ENCODE assay signal across 1 cellular context in genomic region chr19:7638802-7639465, GRCh38.
TF ChIP-seq lines count a peak whose summit lies in the region.

No MANE protein-coding gene starts in this region.

TF ChIP-seq in K562, 482 proteins besides CTCF, POLR2A, EP300 and RAD21 (continues in another document):
- TF ChIP-seq ETV1 (tag; conservative IDR thresholded peaks at IDR 0.05; ENCODE audit: low read depth) (no peak), RFX7 (CRISPR knock-in tag; IDR thresholded peaks at IDR 0.05) (no peak), BRD9 (IDR thresholded peaks at IDR 0.05; ENCODE audit: low read depth, partially characterized antibody) (no peak), ZKSCAN3 (CRISPR knock-in tag; IDR thresholded peaks at IDR 0.05) (no peak), ZNF740 (CRISPR knock-in tag; IDR thresholded peaks at IDR 0.05) (no peak), ZNF740 (tag; IDR thresholded peaks at IDR 0.05) (no peak), ZFPM2 (CRISPR knock-in tag; IDR thresholded peaks at IDR 0.05) (no peak), ASH1L (IDR thresholded peaks at IDR 0.05; ENCODE audit: borderline replicate concordance, low read depth, partially characterized antibody) (no peak), ZNF347 (CRISPR knock-in tag; IDR thresholded peaks at IDR 0.05; ENCODE audit: low read depth) (no peak), ZNF280A (IDR thresholded peaks at IDR 0.05; ENCODE audit: low read depth, partially characterized antibody) (no peak), CHAMP1 (IDR thresholded peaks at IDR 0.05) (no peak), TARDBP (IDR thresholded peaks at IDR 0.05) (no peak), E2F1 (CRISPR knock-in tag; IDR thresholded peaks at IDR 0.05) (no peak), CBFA2T3 (IDR thresholded peaks at IDR 0.05) (peak; percentile 63), ID3 (CRISPR knock-in tag; IDR thresholded peaks at IDR 0.05) (no peak), ID3 (tag; IDR thresholded peaks at IDR 0.05) (no peak), FOXA3 (CRISPR knock-in tag; conservative IDR thresholded peaks at IDR 0.05 in 1 of 2, IDR thresholded peaks at IDR 0.05 in 1 of 2) (no peak), STAT5A (IDR thresholded peaks at IDR 0.05; ENCODE audit: borderline replicate concordance, low read length) (no peak), CBFB (CRISPR knock-in tag; IDR thresholded peaks at IDR 0.05) (no peak), POLR2AphosphoS5 (IDR thresholded peaks at IDR 0.05; ENCODE audit: control insufficient read depth, insufficient read depth, low read depth, low read length) (0 out of 2 replicates have a peak, but pooled peaks have one; percentile 17), TEAD4 (IDR thresholded peaks at IDR 0.05; ENCODE audit: low read length) (peak; percentile 49), TEAD4 (CRISPR knock-in tag; IDR thresholded peaks at IDR 0.05; ENCODE audit: borderline replicate concordance) (no peak), MGA (IDR thresholded peaks at IDR 0.05) (no peak), CBFA2T2 (conservative IDR thresholded peaks at IDR 0.05) (0 out of 2 replicates have a peak, but pooled peaks have one; percentile 49), BCL6 (CRISPR knock-in tag; IDR thresholded peaks at IDR 0.05) (no peak), ZNF184 (CRISPR knock-in tag; IDR thresholded peaks at IDR 0.05) (no peak), AFF1 (IDR thresholded peaks at IDR 0.05; ENCODE audit: low read depth in 1 of 2, partially characterized antibody in 2 of 2) (no peak), POLR2G (IDR thresholded peaks at IDR 0.05; ENCODE audit: low read depth, low read length) (peak; percentile 29; the same call in 1 of the 2 replicates), HNRNPUL1 (IDR thresholded peaks at IDR 0.05; ENCODE audit: low read length) (no peak), RBFOX2 (IDR thresholded peaks at IDR 0.05; ENCODE audit: low read depth, low read length) (peak; percentile 35; the same call in 1 of the 2 replicates), SUPT5H (IDR thresholded peaks at IDR 0.05) (no peak), POLR3G (IDR thresholded peaks at IDR 0.05; ENCODE audit: extremely low read depth, insufficient read length, insufficient replicate concordance) (no peak), ESRRB (CRISPR knock-in tag; IDR thresholded peaks at IDR 0.05; ENCODE audit: borderline replicate concordance) (no peak), MAZ (CRISPR knock-in tag; conservative IDR thresholded peaks at IDR 0.05 in 1 of 2, IDR thresholded peaks at IDR 0.05 in 1 of 2) (no peak), ZNF436 (CRISPR knock-in tag; IDR thresholded peaks at IDR 0.05) (no peak), TGIF2 (CRISPR knock-in tag; IDR thresholded peaks at IDR 0.05) (no peak), HIVEP1 (CRISPR knock-in tag; IDR thresholded peaks at IDR 0.05) (no peak)
- TF ChIP-seq, protein P1, sequence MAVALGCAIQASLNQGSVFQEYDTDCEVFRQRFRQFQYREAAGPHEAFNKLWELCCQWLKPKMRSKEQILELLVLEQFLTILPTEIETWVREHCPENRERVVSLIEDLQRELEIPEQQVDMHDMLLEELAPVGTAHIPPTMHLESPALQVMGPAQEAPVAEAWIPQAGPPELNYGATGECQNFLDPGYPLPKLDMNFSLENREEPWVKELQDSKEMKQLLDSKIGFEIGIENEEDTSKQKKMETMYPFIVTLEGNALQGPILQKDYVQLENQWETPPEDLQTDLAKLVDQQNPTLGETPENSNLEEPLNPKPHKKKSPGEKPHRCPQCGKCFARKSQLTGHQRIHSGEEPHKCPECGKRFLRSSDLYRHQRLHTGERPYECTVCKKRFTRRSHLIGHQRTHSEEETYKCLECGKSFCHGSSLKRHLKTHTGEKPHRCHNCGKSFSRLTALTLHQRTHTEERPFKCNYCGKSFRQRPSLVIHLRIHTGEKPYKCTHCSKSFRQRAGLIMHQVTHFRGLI (CRISPR knock-in tag; IDR thresholded peaks at IDR 0.05): no peak
